8 cellular contexts compared by ENCODE assay signal in the genomic region with DNA sequence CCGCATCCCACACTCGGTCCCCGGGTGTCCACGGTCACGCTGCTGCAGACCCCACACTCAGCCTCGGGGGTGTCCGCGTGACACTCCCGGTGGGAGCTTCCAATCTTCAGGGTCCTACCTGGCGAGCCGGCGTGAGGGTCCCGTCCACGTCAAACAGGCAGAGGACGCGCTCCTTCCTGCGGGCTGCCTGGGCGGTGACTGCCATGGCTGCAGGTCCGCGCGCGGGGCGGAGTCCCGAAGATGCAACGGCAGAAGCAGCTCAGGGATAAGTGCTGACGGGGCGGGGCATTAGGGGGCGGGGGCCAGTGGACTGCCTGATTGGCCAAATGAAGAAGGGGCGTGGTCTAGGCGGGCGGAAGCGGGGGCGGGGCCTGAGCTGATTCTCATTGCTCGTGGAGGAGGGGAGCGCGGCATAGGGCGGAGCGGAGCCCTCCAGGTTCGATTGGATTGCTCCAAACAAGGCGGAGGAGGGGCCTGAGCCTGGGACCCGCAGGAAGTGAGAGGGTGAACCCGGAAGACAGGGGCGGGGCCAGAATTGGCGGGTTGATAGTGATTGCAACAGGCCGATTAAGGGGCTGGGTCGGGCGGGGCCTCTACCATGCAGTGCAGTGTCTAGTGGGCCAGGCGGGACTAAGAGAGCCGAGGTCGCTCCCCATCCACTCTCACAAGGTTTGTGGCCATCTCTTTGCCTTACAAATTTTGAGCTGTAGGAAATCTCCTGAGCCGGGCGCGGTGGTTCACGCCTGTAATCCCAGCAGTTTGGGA. TPM values are rescaled to one million over a fixed set of nuclear protein-coding genes. Genes with fewer than 3 reads are reported as not detected.
DNase-seq lines count a peak whose midpoint lies in the region; TF ChIP-seq lines count a peak whose summit lies in the region.

TSS of gene PMM1 (minus strand) at position 240 of the 765 bp plus-strand sequence. CDS start at position 205, 35 bp downstream.

- H3K36me3 Mint-ChIP-seq in nephron (ENCODE audit: low read depth), result peaks cover 8% of the 10 kb centered on the region
- H3K36me3 Mint-ChIP-seq in stimulated activated naive CD8-positive, alpha-beta T cell treated with anti-CD3 and anti-CD28 coated beads, Interleukin-15, Interleukin-2, amounts not matched to agents 100 ng/mL and 50 ng/mL, for 24 hours (ENCODE audit: low read depth), result peaks cover 3% of the 10 kb centered on the region

- H3K4me3 ChIP-seq in H7 (ENCODE audit: insufficient read depth, low read depth, low read length), result peak within 1 kb of the TSS; percentile 87
- H3K4me3 ChIP-seq in fibroblast of the aortic adventitia (ENCODE audit: low read depth, low read length), result peak within 1 kb of the TSS; percentile 93

- H3K27me3 Mint-ChIP-seq in nephron (ENCODE audit: low read depth), result peaks cover 3% of the 10 kb centered on the region
- H3K27me3 Mint-ChIP-seq in stimulated activated naive CD8-positive, alpha-beta T cell treated with anti-CD3 and anti-CD28 coated beads, Interleukin-15, Interleukin-2, amounts not matched to agents 100 ng/mL and 50 ng/mL, for 24 hours, result no peaks in the 10 kb centered on the region

- H3K36me3 ChIP-seq in H7 (replicated peaks; ENCODE audit: control insufficient read depth, insufficient read depth, low read length), result no peaks in the 10 kb centered on the region

- TF ChIP-seq CTCF in fibroblast of the aortic adventitia (IDR thresholded peaks at IDR 0.05; ENCODE audit: insufficient read depth, low read length) (no peak), nephron (IDR thresholded peaks at IDR 0.05; ENCODE audit: unreplicated experiment in 3 of 3) (no peak)

- no peaks in the 10 kb centered on the region for H3K27me3 ChIP-seq in H7 (ENCODE audit: control insufficient read depth, insufficient read depth, low read length)

- H3K9me3 Mint-ChIP-seq in nephron, result no peaks in the 10 kb centered on the region
- H3K9me3 Mint-ChIP-seq in stimulated activated naive CD8-positive, alpha-beta T cell treated with anti-CD3 and anti-CD28 coated beads, Interleukin-15, Interleukin-2, amounts not matched to agents 100 ng/mL and 50 ng/mL, for 24 hours, result no peaks in the 10 kb centered on the region

- peak within 1 kb of the TSS; percentile 83 to 96 (median 93) for H3K27ac Mint-ChIP-seq in nephron
- peak within 1 kb of the TSS; percentile 84 for H3K27ac Mint-ChIP-seq in stimulated activated naive CD8-positive, alpha-beta T cell treated with anti-CD3 and anti-CD28 coated beads, Interleukin-15, Interleukin-2, amounts not matched to agents 100 ng/mL and 50 ng/mL, for 24 hours

- peak within 1 kb of the TSS; percentile 93 to 95 (median 95) for H3K4me3 Mint-ChIP-seq in nephron
- peak within 1 kb of the TSS; percentile 91 for H3K4me3 Mint-ChIP-seq in stimulated activated naive CD8-positive, alpha-beta T cell treated with anti-CD3 and anti-CD28 coated beads, Interleukin-15, Interleukin-2, amounts not matched to agents 100 ng/mL and 50 ng/mL, for 24 hours

- DNase-seq in ELF-1 (ENCODE audit: low read depth, low spot score) (peak; percentile 100), H7 (peak; percentile 100), M059J (ENCODE audit: low read depth) (peak; percentile 99), SHP77 (lab: John Stamatoyannopoulos, UW) (peak; percentile 98 to 99), fibroblast of the aortic adventitia (ENCODE audit: low read depth) (peak; percentile 99)
- DNase-seq in activated effector memory CD4-positive, alpha-beta T cell treated with Interleukin-2 at 50 U/mL for 16 hours, result peak; percentile 100

- no peaks in the 10 kb centered on the region for H3K4me1 Mint-ChIP-seq in nephron
- H3K4me1 Mint-ChIP-seq in stimulated activated naive CD8-positive, alpha-beta T cell treated with anti-CD3 and anti-CD28 coated beads, Interleukin-15, Interleukin-2, amounts not matched to agents 100 ng/mL and 50 ng/mL, for 24 hours (ENCODE audit: low read depth), result peaks cover 16% of the 10 kb centered on the region

RNA-seq across cellular contexts. Expression of gene PMM1, which starts in this region (rescaled TPM):
- 5.6 and 7.7 TPM in 2 replicates for total RNA-seq in H7 (2014; rRNA removed; shearing (Covaris generic))
- 13.4 and 15.8 TPM in 2 replicates for total RNA-seq in M059J (2014; rRNA removed; shearing (Covaris generic))
- total RNA-seq in fibroblast of the aortic adventitia (ENCODE audit: low replicate concordance), result 29.0 and 37.9 TPM in 2 replicates

Comparison
In these comparisons a context has a peak if more than half of its experiments do, and no peak if none do; other contexts are left out.
1. Peak in every context shown above with its lines: DNase-seq and H3K4me3 ChIP-seq.